26 cellular contexts compared by ENCODE assay signal in the genomic region with DNA sequence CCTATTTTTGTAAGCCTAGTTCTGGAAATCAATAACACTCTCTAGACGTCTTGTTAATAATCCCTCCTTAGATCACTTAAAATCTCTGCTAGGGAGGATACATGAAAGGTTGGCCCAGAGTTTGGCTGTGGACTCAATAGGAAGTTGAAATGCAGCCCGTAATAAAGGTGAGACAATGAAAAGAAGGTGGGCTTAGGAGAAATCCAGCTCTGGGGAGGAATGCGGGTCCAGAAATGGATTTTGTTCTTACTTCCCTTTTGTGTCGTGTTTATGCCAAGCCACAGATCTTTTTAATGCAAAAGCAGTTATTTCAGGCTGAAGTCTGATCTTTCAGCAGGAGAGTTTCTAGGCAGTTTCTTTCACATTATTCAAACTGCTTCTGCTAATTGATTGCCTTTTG.
"Had no signal": no experiment of that assay in that cellular context is flagged by ENCODE, and none has a peak within 500 bp of the region (broad histone marks: within the 10 kb centered on the region; RNA-seq: fewer than 3 reads in every experiment).

No MANE protein-coding gene starts in this region.

- DNase-seq: activated CD4-positive, alpha-beta T cell treated with anti-CD3 and anti-CD28 coated beads for 1 hour; activated CD8-positive, alpha-beta memory T cell treated with anti-CD3 and anti-CD28 coated beads, Interleukin-2, amount 50 U/mL, for 4 hours; activated T-cell treated with anti-CD3 and anti-CD28 coated beads, Interleukin-2, amount 50 U/mL, for 24 hours; aorta; central memory CD4-positive, alpha-beta T cell; dermis blood vessel endothelial cell; effector CD8-positive, alpha-beta T cell; foreskin melanocyte; immature natural killer cell; kidney glomerular epithelial cell; left lung; nephron progenitor cell; occipital lobe; posterior cingulate gyrus; small intestine; stimulated activated CD4-positive, alpha-beta T cell treated with anti-CD3 and anti-CD28 coated beads, Interleukin-2, amount 100 ng/mL, for 24 hours; stimulated activated naive CD8-positive, alpha-beta T cell treated with anti-CD3 and anti-CD28 coated beads, Interleukin-15, amount 100 ng/mL, for 72 hours; uterus had no signal

- H3K36me3 ChIP-seq: left lung, tibial nerve, uterus had no signal

- H3K9me3 ChIP-seq: left lung, tibial nerve, uterus had no signal

- H3K9me3 Mint-ChIP-seq: activated naive CD4-positive, alpha-beta T cell treated with anti-CD3 and anti-CD28 coated beads, Interleukin-2, amount 50 U/mL, for 72 hours; activated T-cell treated with anti-CD3 and anti-CD28 coated beads, Interleukin-2, amount 50 U/mL, for 24 hours; activated T-helper 17 cell treated with anti-CD3 and anti-CD28 coated beads, Interleukin-2, amount 50 U/mL, for 72 hours; nephron progenitor cell; stimulated activated effector memory CD8-positive, alpha-beta T cell treated with anti-CD3 and anti-CD28 coated beads, Interleukin-12 subunit alpha, Interleukin-12 subunit beta, amount 100 ng/mL, for 72 hours; stimulated activated naive CD8-positive, alpha-beta T cell treated with anti-CD3 and anti-CD28 coated beads, Interleukin-15, amount 100 ng/mL, for 72 hours; T-helper 2 cell treated with Interferon-gamma antibody and Interleukin-4, amounts not matched to agents 5 μg/mL and 100 μg/mL, for 36 hours had no signal

- H3K36me3 Mint-ChIP-seq: activated naive CD4-positive, alpha-beta T cell treated with anti-CD3 and anti-CD28 coated beads, Interleukin-2, amount 50 U/mL, for 72 hours; immature natural killer cell; stimulated activated effector memory CD8-positive, alpha-beta T cell treated with anti-CD3 and anti-CD28 coated beads, Interleukin-12 subunit alpha, Interleukin-12 subunit beta, amount 100 ng/mL, for 72 hours had no signal

- H3K4me1 Mint-ChIP-seq: immature natural killer cell had no signal

- H3K27ac Mint-ChIP-seq: activated naive CD4-positive, alpha-beta T cell treated with anti-CD3 and anti-CD28 coated beads, Interleukin-2, amount 50 U/mL, for 72 hours; activated T-cell treated with anti-CD3 and anti-CD28 coated beads, Interleukin-2, amount 50 U/mL, for 24 hours; activated T-helper 17 cell treated with anti-CD3 and anti-CD28 coated beads, Interleukin-2, amount 50 U/mL, for 72 hours; immature natural killer cell; nephron progenitor cell; stimulated activated effector memory CD8-positive, alpha-beta T cell treated with anti-CD3 and anti-CD28 coated beads, Interleukin-12 subunit alpha, Interleukin-12 subunit beta, amount 100 ng/mL, for 72 hours; stimulated activated naive CD8-positive, alpha-beta T cell treated with anti-CD3 and anti-CD28 coated beads, Interleukin-15, amount 100 ng/mL, for 72 hours; T-helper 2 cell treated with Interferon-gamma antibody and Interleukin-4, amounts not matched to agents 5 μg/mL and 100 μg/mL, for 36 hours had no signal

- H3K27ac ChIP-seq: hepatocyte, left lung, tibial nerve, uterus had no signal

- H3K4me3 ChIP-seq: hepatocyte, left lung, tibial nerve, uterus had no signal

- H3K4me1 ChIP-seq: left lung, tibial nerve, uterus had no signal

- H3K27me3 ChIP-seq: hepatocyte, left lung, tibial nerve, uterus had no signal

- ATAC-seq: activated naive CD4-positive, alpha-beta T cell treated with anti-CD3 and anti-CD28 coated beads, Interleukin-2, amount 50 U/mL, for 72 hours; activated T-helper 17 cell treated with anti-CD3 and anti-CD28 coated beads, Interleukin-2, amount 50 U/mL, for 72 hours; left lung; sciatic nerve; stimulated activated effector memory CD8-positive, alpha-beta T cell treated with anti-CD3 and anti-CD28 coated beads, Interleukin-12 subunit alpha, Interleukin-12 subunit beta, amount 100 ng/mL, for 72 hours; stimulated activated naive CD8-positive, alpha-beta T cell treated with anti-CD3 and anti-CD28 coated beads, Interleukin-15, amount 100 ng/mL, for 72 hours had no signal

- H3K4me3 Mint-ChIP-seq: activated T-cell treated with anti-CD3 and anti-CD28 coated beads, Interleukin-2, amount 50 U/mL, for 24 hours; activated T-helper 17 cell treated with anti-CD3 and anti-CD28 coated beads, Interleukin-2, amount 50 U/mL, for 72 hours; immature natural killer cell; nephron progenitor cell; stimulated activated effector memory CD8-positive, alpha-beta T cell treated with anti-CD3 and anti-CD28 coated beads, Interleukin-12 subunit alpha, Interleukin-12 subunit beta, amount 100 ng/mL, for 72 hours; stimulated activated naive CD8-positive, alpha-beta T cell treated with anti-CD3 and anti-CD28 coated beads, Interleukin-15, amount 100 ng/mL, for 72 hours; T-helper 2 cell treated with Interferon-gamma antibody and Interleukin-4, amounts not matched to agents 5 μg/mL and 100 μg/mL, for 36 hours had no signal

- FAIRE-seq: small intestine, TTC549 had no signal
